1 cellular context compared by ENCODE assay signal in the genomic region with DNA sequence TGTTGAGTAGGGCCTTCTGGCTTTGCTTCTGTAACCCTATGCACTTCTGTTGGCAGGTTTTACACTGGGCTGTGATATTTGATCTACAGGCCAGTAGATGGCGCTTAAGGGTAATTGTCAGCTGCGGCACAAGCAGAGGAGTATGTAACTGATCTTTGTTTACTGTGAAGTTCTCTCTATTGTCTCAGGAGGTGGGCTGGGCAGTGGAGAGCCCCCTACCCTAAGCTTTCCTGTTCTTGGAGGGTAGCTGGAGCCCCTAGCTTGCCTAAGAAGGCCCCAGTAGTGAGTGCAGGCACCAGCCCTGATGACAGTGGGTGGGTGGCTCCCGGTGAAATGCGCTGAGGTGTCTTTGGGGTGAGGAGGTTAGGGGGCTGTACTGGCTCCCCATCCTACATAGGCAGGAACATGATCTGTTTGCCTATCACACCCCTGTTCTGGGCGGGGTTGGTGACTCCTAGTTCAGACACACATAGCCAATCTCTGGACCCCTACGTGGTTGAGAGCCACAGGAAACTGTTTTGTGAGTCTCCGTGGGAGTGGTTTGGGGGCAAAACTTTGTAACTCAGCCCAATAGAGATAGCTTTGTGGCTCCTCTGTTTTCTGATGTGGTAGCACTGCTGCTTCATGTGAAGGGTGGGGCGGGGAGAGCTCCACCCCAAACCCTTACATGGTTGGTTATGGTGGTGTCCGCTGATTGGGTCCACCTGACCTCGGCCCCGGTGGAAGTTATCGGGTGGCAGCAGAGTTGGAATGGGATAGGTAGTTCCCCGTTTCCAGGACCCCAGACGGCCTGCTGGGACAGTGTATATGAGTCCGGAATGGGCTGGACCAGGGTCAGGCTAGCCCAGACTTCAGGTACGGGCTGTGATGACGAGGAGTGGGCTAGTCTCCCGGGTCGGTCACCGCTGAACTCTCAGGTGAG.
TF ChIP-seq lines count a peak whose summit lies in the region.

No MANE protein-coding gene starts in this region.

TF ChIP-seq in SK-N-SH treated with all-trans-retinoic acid at 6 μM for 48 hours, 23 proteins besides CTCF, POLR2A, EP300 and RAD21 (continued from another document):
- TF ChIP-seq TCF4 (CRISPR knock-in tag; IDR thresholded peaks at IDR 0.05; ENCODE audit: borderline replicate concordance), result no peak
